ENCODE assay signal across 9 cellular contexts in genomic region chr3:196666001-196666867, GRCh38. TPM values are rescaled to one million over a fixed set of nuclear protein-coding genes. Genes with fewer than 3 reads are reported as not detected.
A peak's percentile ranks its signal among the peaks of the same experiment; 100 is the strongest.
DNase-seq lines count a peak whose midpoint lies in the region; ATAC-seq and TF ChIP-seq lines count a peak whose summit lies in the region.
"Had no signal": no experiment of that assay in that cellular context is flagged by ENCODE, and none has a peak within 500 bp of the region (broad histone marks: within the 10 kb centered on the region; RNA-seq: fewer than 3 reads in every experiment).

No MANE protein-coding gene starts in this region.

- TF ChIP-seq CTCF in colonic mucosa (IDR thresholded peaks at IDR 0.05): no peak

- H3K27me3 Mint-ChIP-seq in activated naive CD4-positive, alpha-beta T cell treated with anti-CD3 and anti-CD28 coated beads for 36 hours (ENCODE audit: low read depth): no peaks in the 10 kb centered on the region

- H3K4me1 Mint-ChIP-seq in activated naive CD4-positive, alpha-beta T cell treated with anti-CD3 and anti-CD28 coated beads for 36 hours (ENCODE audit: low read depth): peaks cover 12% of the 10 kb centered on the region

- no peaks in the 10 kb centered on the region for H3K9me3 Mint-ChIP-seq in activated naive CD4-positive, alpha-beta T cell treated with anti-CD3 and anti-CD28 coated beads for 36 hours
- H3K9me3 Mint-ChIP-seq: activated naive CD8-positive, alpha-beta T cell treated with anti-CD3 and anti-CD28 coated beads, Interleukin-2, amount 10 ng/mL, durations not matched to agents 7 days and 5 days had no signal

- DNase-seq in Kasumi-1 (lab: John Stamatoyannopoulos, UW) (peak; percentile 64 to 69), SHP77 (lab: John Stamatoyannopoulos, UW) (peak; percentile 76 to 84), hepatic stellate cell (ENCODE audit: low spot score) (peak; percentile 39), HCEC 1CT (no peak), colonic mucosa (no peak)
- DNase-seq in activated naive CD4-positive, alpha-beta T cell treated with anti-CD3 and anti-CD28 coated beads for 36 hours: no peak
- DNase-seq: activated naive CD8-positive, alpha-beta T cell treated with anti-CD3 and anti-CD28 coated beads, Interleukin-2, amount 10 ng/mL, durations not matched to agents 7 days and 5 days had no signal

- peaks cover 11 to 26% (median 25%) of the 10 kb centered on the region in 11 experiments for H3K36me3 ChIP-seq in BLaER1 treated with 17β-estradiol and CSF1 and Interleukin-3, amounts not matched to agents 10 nM and 100 nM
- H3K36me3 ChIP-seq in colonic mucosa: no peaks in the 10 kb centered on the region

- peaks cover 2 to 25% (median 3%) of the 10 kb centered on the region in 11 experiments; a peak in 15 of 22 replicates for H4K20me1 ChIP-seq in BLaER1 treated with 17β-estradiol and CSF1 and Interleukin-3, amounts not matched to agents 10 nM and 100 nM

- H3K27ac ChIP-seq in BLaER1 treated with 17β-estradiol and CSF1 and Interleukin-3, amounts not matched to agents 10 nM and 100 nM: peak overlapping the region; percentile 47 to 83 (median 72)
- H3K27ac ChIP-seq in colonic mucosa: no peak overlapping the region

- peaks cover 67 to 97% (median 74%) of the 10 kb centered on the region in 10 experiments for H3K4me1 ChIP-seq in BLaER1 treated with 17β-estradiol and CSF1 and Interleukin-3, amounts not matched to agents 10 nM and 100 nM
- H3K4me1 ChIP-seq in colonic mucosa: no peaks in the 10 kb centered on the region

- H3K27me3 ChIP-seq in BLaER1 treated with 17β-estradiol and CSF1 and Interleukin-3, amounts not matched to agents 10 nM and 100 nM: no peaks in the 10 kb centered on the region
- H3K27me3 ChIP-seq in colonic mucosa: no peaks in the 10 kb centered on the region

- peak overlapping the region; percentile 54 to 72 (median 63) for H3K4me2 ChIP-seq in BLaER1 treated with 17β-estradiol and CSF1 and Interleukin-3, amounts not matched to agents 10 nM and 100 nM

- intact Hi-C loops in activated naive CD4-positive, alpha-beta T cell treated with anti-CD3 and anti-CD28 coated beads for 36 hours (cut with micrococcal nuclease): no loop called here
- intact Hi-C loops in colonic mucosa (cut with DNase I): no loop called here

- CTCF ChIA-PET in activated naive CD4-positive, alpha-beta T cell treated with anti-CD3 and anti-CD28 coated beads for 36 hours (lab: Charles Lee): no interaction called here

- no peaks in the 10 kb centered on the region for H3K9me3 ChIP-seq in BLaER1 treated with 17β-estradiol and CSF1 and Interleukin-3, amounts not matched to agents 10 nM and 100 nM (replicated peaks in 1 of 11)
- H3K9me3 ChIP-seq in colonic mucosa: no peaks in the 10 kb centered on the region

- no peak overlapping the region for H3K4me3 Mint-ChIP-seq in activated naive CD4-positive, alpha-beta T cell treated with anti-CD3 and anti-CD28 coated beads for 36 hours
- H3K4me3 Mint-ChIP-seq: activated naive CD8-positive, alpha-beta T cell treated with anti-CD3 and anti-CD28 coated beads, Interleukin-2, amount 10 ng/mL, durations not matched to agents 7 days and 5 days had no signal

- peak overlapping the region in 10 of 11 experiments; percentile 35 to 68 (median 54); a peak in 16 of 22 replicates for H3K9ac ChIP-seq in BLaER1 treated with 17β-estradiol and CSF1 and Interleukin-3, amounts not matched to agents 10 nM and 100 nM
- H3K9ac ChIP-seq in colonic mucosa (ENCODE audit: low read depth in 2 of 2, low read length in 2 of 2): peak overlapping the region in 1 of 2 donors; percentile 12

- H3K4me3 ChIP-seq in BLaER1 treated with 17β-estradiol and CSF1 and Interleukin-3, amounts not matched to agents 10 nM and 100 nM: no peak overlapping the region
- H3K4me3 ChIP-seq in colonic mucosa: no peak overlapping the region

- no peaks in the 10 kb centered on the region for H3K36me3 Mint-ChIP-seq in activated naive CD4-positive, alpha-beta T cell treated with anti-CD3 and anti-CD28 coated beads for 36 hours (ENCODE audit: low read depth)

- no peak overlapping the region for H3K27ac Mint-ChIP-seq in activated naive CD4-positive, alpha-beta T cell treated with anti-CD3 and anti-CD28 coated beads for 36 hours
- H3K27ac Mint-ChIP-seq: activated naive CD8-positive, alpha-beta T cell treated with anti-CD3 and anti-CD28 coated beads, Interleukin-2, amount 10 ng/mL, durations not matched to agents 7 days and 5 days had no signal

- ATAC-seq in HG02623 (IDR thresholded peaks at IDR 0.05; ENCODE audit: unreplicated experiment): no peak

RNA-seq across cellular contexts. Expression of gene NRROS, which starts 26.7 kb away (rescaled TPM):
- 1 to 10 TPM; 8.1 to 9.2 TPM for total RNA-seq in activated naive CD4-positive, alpha-beta T cell treated with anti-CD3 and anti-CD28 coated beads for 36 hours
- 1 to 10 TPM; 2.1 to 2.2 TPM for total RNA-seq in colonic mucosa

RNA-seq across cellular contexts. Expression of gene CEP19, which starts 45.8 kb away (rescaled TPM):
- 1 to 10 TPM; 3.1 to 4.4 TPM for total RNA-seq in activated naive CD4-positive, alpha-beta T cell treated with anti-CD3 and anti-CD28 coated beads for 36 hours
- under 1 TPM; 0.56 to 0.89 TPM for total RNA-seq in colonic mucosa

RNA-seq across cellular contexts. Expression of gene PIGX, which starts 45.9 kb away (rescaled TPM):
- 10 to 100 TPM; 30.7 to 32.8 TPM for total RNA-seq in activated naive CD4-positive, alpha-beta T cell treated with anti-CD3 and anti-CD28 coated beads for 36 hours
- total RNA-seq in colonic mucosa: 10 to 100 TPM; 19.5 to 23.3 TPM

Comparison
In these comparisons a context has a peak if more than half of its experiments do, and no peak if none do; other contexts are left out.
1. DNase-seq: peak in Kasumi-1 (2 of 2), SHP77 (2 of 2) and hepatic stellate cell (single experiment); none in HCEC 1CT (single experiment), activated naive CD4-positive, alpha-beta T cell treated with anti-CD3 and anti-CD28 coated beads for 36 hours (single experiment) and colonic mucosa (single experiment).